ENCODE assay signal across 1 cellular context in the genomic region with DNA sequence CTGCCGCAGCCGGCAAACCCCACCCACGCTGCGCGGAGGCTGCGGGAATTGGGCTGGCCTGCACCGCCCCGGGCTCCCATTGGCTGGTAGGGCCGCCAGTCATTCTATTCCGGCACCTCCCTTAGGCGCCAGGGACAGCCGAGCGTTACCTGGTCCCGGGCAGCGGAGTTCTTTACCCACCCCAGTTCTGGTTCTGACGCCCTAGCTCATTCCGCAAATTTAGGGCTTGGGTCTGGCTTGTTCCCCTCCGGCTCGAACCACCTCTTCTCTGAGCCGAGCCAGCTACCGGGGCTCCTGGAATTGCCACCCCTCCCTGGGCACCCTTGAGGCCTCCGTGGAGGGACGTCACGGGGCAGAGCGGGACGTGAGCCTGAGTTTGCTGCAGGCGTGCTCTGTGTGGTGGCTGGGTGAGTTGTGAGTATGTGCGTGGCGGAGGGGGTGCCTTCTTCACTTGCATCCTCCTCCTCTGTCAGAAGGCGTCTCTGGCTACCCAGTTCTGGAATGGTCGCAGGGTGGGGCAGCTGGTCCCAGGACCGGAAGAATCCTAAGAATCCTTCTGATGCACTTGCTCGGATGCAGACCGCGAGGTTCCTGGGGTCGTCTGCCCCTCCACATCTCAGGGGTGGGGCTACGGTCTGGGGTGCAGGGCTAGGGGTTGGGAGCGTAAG.
TF ChIP-seq lines count a peak whose summit lies in the region.

TSS of gene PDZD7 (minus strand) at position 2 of the 668 bp plus-strand sequence. CDS start 910 bp downstream, outside the sequence.
TSS of gene SFXN3 (plus strand) at position 107 of the 668 bp plus-strand sequence. CDS start 3,461 bp downstream, outside the sequence.

TF ChIP-seq in GM12878, 131 proteins besides CTCF, POLR2A, EP300 and RAD21 (continued from another document):
- TF ChIP-seq, protein P1, sequence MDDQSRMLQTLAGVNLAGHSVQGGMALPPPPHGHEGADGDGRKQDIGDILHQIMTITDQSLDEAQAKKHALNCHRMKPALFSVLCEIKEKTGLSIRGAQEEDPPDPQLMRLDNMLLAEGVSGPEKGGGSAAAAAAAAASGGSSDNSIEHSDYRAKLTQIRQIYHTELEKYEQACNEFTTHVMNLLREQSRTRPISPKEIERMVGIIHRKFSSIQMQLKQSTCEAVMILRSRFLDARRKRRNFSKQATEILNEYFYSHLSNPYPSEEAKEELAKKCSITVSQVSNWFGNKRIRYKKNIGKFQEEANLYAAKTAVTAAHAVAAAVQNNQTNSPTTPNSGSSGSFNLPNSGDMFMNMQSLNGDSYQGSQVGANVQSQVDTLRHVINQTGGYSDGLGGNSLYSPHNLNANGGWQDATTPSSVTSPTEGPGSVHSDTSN (IDR thresholded peaks at IDR 0.05; ENCODE audit: insufficient replicate concordance, low read depth, low read length), result peak; percentile 99
- TF ChIP-seq FOXK2 (IDR thresholded peaks at IDR 0.05), result no peak
- TF ChIP-seq SMAD1 (IDR thresholded peaks at IDR 0.05; ENCODE audit: low read depth, partially characterized antibody), result no peak
- TF ChIP-seq ATF2 (IDR thresholded peaks at IDR 0.05; ENCODE audit: low read length), result no peak
- no peak for TF ChIP-seq NR2C2 (IDR thresholded peaks at IDR 0.05; ENCODE audit: borderline replicate concordance, control insufficient read depth, insufficient read length, low read depth)
- no peak for TF ChIP-seq ZNF217 (IDR thresholded peaks at IDR 0.05)
- no peak for TF ChIP-seq YY1 (IDR thresholded peaks at IDR 0.05; ENCODE audit: low read depth, low read length)
- no peak for TF ChIP-seq IRF4 (IDR thresholded peaks at IDR 0.05; ENCODE audit: low read depth, low read length)
- no peak for TF ChIP-seq NFXL1 (IDR thresholded peaks at IDR 0.05; ENCODE audit: borderline replicate concordance)
- peak; percentile 99 for TF ChIP-seq DPF2 (IDR thresholded peaks at IDR 0.05)
- no peak for TF ChIP-seq JUNB (IDR thresholded peaks at IDR 0.05)
- TF ChIP-seq STAT3 (IDR thresholded peaks at IDR 0.05; ENCODE audit: low read depth, low read length), result no peak
- no peak for TF ChIP-seq ZZZ3 (IDR thresholded peaks at IDR 0.05; ENCODE audit: control insufficient read depth, insufficient read length, low read depth)
- no peak for TF ChIP-seq MLLT1 (IDR thresholded peaks at IDR 0.05)
- TF ChIP-seq MAX (IDR thresholded peaks at IDR 0.05; ENCODE audit: low read depth, low read length), result no peak
- 0 out of 2 replicates have a peak, but pooled peaks have one; percentile 32 for TF ChIP-seq LARP7 (IDR thresholded peaks at IDR 0.05)
